In genomic region chr18:63850636-63851035, GRCh38 we compare ENCODE assay signal across 14 cellular contexts. TPM values are rescaled to one million over a fixed set of nuclear protein-coding genes. Genes with fewer than 3 reads are reported as not detected.
A peak's percentile ranks its signal among the peaks of the same experiment; 100 is the strongest.
DNase-seq lines count a peak whose midpoint lies in the region; ATAC-seq and TF ChIP-seq lines count a peak whose summit lies in the region.
"Had no signal": no experiment of that assay in that cellular context is flagged by ENCODE, and none has a peak within 500 bp of the region (broad histone marks: within the 10 kb centered on the region; RNA-seq: fewer than 3 reads in every experiment).

No MANE protein-coding gene starts in this region.

- CTCF ChIA-PET in activated naive CD4-positive, alpha-beta T cell treated with anti-CD3 and anti-CD28 coated beads, Interleukin-2, amount 10 ng/mL, durations not matched to agents 7 days and 5 days (lab: Charles Lee) = no interaction called here

- H3K27me3 ChIP-seq in RWPE2 (ENCODE audit: insufficient read depth, poor library complexity, severe bottlenecking) (no peaks in the 10 kb centered on the region), brain microvascular endothelial cell (replicated peaks) (no peaks in the 10 kb centered on the region)

- in situ Hi-C loops in brain microvascular endothelial cell (cut with HindIII; ENCODE audit: low pct_ligation_motif_present, low sequenced_read_pairs) = no loop called here

- DNase-seq in NOMO-1 (lab: John Stamatoyannopoulos, UW; ENCODE audit: unreplicated experiment in 2 of 2) = peak; percentile 25 to 32
- DNase-seq in NOMO-1 treated with dmso at 0.1 percent for 144 hours (lab: John Stamatoyannopoulos, UW; ENCODE audit: unreplicated experiment) = no peak
- no peak for DNase-seq in RWPE2 (ENCODE audit: low spot score)
- DNase-seq in epithelial cell of prostate (ENCODE audit: low read depth, low spot score) = no peak
- DNase-seq in brain microvascular endothelial cell = no peak
- no peak for DNase-seq in activated naive CD4-positive, alpha-beta T cell treated with anti-CD3 and anti-CD28 coated beads, Interleukin-2, amount 50 U/mL, for 72 hours (ENCODE audit: low spot score in 2 of 2)
- DNase-seq in activated naive CD4-positive, alpha-beta T cell treated with anti-CD3 and anti-CD28 coated beads, Interleukin-2, amount 10 ng/mL, durations not matched to agents 7 days and 5 days = no peak
- DNase-seq: CD4-positive, alpha-beta memory T cell had no signal

- H3K27me3 Mint-ChIP-seq in activated naive CD4-positive, alpha-beta T cell treated with anti-CD3 and anti-CD28 coated beads, Interleukin-2, amount 10 ng/mL, durations not matched to agents 7 days and 5 days = peaks cover 3% of the 10 kb centered on the region

- no peaks in the 10 kb centered on the region for H3K9me3 Mint-ChIP-seq in activated naive CD4-positive, alpha-beta T cell treated with anti-CD3 and anti-CD28 coated beads, Interleukin-2, amount 50 U/mL, for 72 hours
- no peaks in the 10 kb centered on the region for H3K9me3 Mint-ChIP-seq in activated naive CD4-positive, alpha-beta T cell treated with anti-CD3 and anti-CD28 coated beads, Interleukin-2, amount 10 ng/mL, durations not matched to agents 7 days and 5 days
- H3K9me3 Mint-ChIP-seq: IgD-negative memory B cell had no signal

- H3K4me3 Mint-ChIP-seq in activated naive CD4-positive, alpha-beta T cell treated with anti-CD3 and anti-CD28 coated beads, Interleukin-2, amount 10 ng/mL, durations not matched to agents 7 days and 5 days = no peak overlapping the region
- H3K4me3 Mint-ChIP-seq: B cell; CD4-positive, alpha-beta memory T cell; IgD-negative memory B cell had no signal

- H3K36me3 Mint-ChIP-seq in activated naive CD4-positive, alpha-beta T cell treated with anti-CD3 and anti-CD28 coated beads, Interleukin-2, amount 50 U/mL, for 72 hours = no peaks in the 10 kb centered on the region
- no peaks in the 10 kb centered on the region for H3K36me3 Mint-ChIP-seq in activated naive CD4-positive, alpha-beta T cell treated with anti-CD3 and anti-CD28 coated beads, Interleukin-2, amount 10 ng/mL, durations not matched to agents 7 days and 5 days
- H3K36me3 Mint-ChIP-seq: CD4-positive, alpha-beta memory T cell; IgD-negative memory B cell had no signal

- ATAC-seq in RWPE2 (ENCODE audit: low read depth) = 0 out of 3 replicates have a peak, but pooled peaks have one; percentile 49
- ATAC-seq in activated naive CD4-positive, alpha-beta T cell treated with anti-CD3 and anti-CD28 coated beads, Interleukin-2, amount 50 U/mL, for 72 hours = no peak

- H3K4me1 ChIP-seq in RWPE2 (ENCODE audit: insufficient read depth, poor library complexity, severe bottlenecking) = peaks cover 11% of the 10 kb centered on the region
- H3K4me1 ChIP-seq: HAP-1 had no signal

- no peaks in the 10 kb centered on the region for H3K9me3 ChIP-seq in RWPE2 (ENCODE audit: severe bottlenecking)
- H3K9me3 ChIP-seq: HAP-1 had no signal

- H3K36me3 ChIP-seq in RWPE2 (ENCODE audit: low read depth) = no peaks in the 10 kb centered on the region
- no peaks in the 10 kb centered on the region for H3K36me3 ChIP-seq in brain microvascular endothelial cell (replicated peaks)
- H3K36me3 ChIP-seq: HAP-1 had no signal

- no peak overlapping the region for H3K4me3 ChIP-seq in RWPE2 (ENCODE audit: severe bottlenecking)
- no peak overlapping the region for H3K4me3 ChIP-seq in brain microvascular endothelial cell (ENCODE audit: low read depth, low read length)
- H3K4me3 ChIP-seq: HAP-1 had no signal

- H3K4me1 Mint-ChIP-seq in activated naive CD4-positive, alpha-beta T cell treated with anti-CD3 and anti-CD28 coated beads, Interleukin-2, amount 10 ng/mL, durations not matched to agents 7 days and 5 days = no peaks in the 10 kb centered on the region
- H3K4me1 Mint-ChIP-seq: B cell; CD4-positive, alpha-beta memory T cell; IgD-negative memory B cell had no signal

- no peak overlapping the region for H3K27ac Mint-ChIP-seq in activated naive CD4-positive, alpha-beta T cell treated with anti-CD3 and anti-CD28 coated beads, Interleukin-2, amount 50 U/mL, for 72 hours
- H3K27ac Mint-ChIP-seq in activated naive CD4-positive, alpha-beta T cell treated with anti-CD3 and anti-CD28 coated beads, Interleukin-2, amount 10 ng/mL, durations not matched to agents 7 days and 5 days = no peak overlapping the region
- H3K27ac Mint-ChIP-seq: B cell; CD4-positive, alpha-beta memory T cell; IgD-negative memory B cell had no signal

- TF ChIP-seq CTCF in RWPE2 (IDR thresholded peaks at IDR 0.05; ENCODE audit: poor library complexity, severe bottlenecking) (no peak), brain microvascular endothelial cell (IDR thresholded peaks at IDR 0.05; ENCODE audit: low read depth, low read length, missing control alignments) (no peak)

- H3K27ac ChIP-seq in RWPE2 (ENCODE audit: poor library complexity, severe bottlenecking) (no peak overlapping the region), epithelial cell of prostate (peak overlapping the region; percentile 55), brain microvascular endothelial cell (no peak overlapping the region)

RNA-seq across cellular contexts. Expression of gene SERPINB2, which starts 36.9 kb away (rescaled TPM):
- not detected for total RNA-seq in activated naive CD4-positive, alpha-beta T cell treated with anti-CD3 and anti-CD28 coated beads, Interleukin-2, amount 50 U/mL, for 72 hours
- total RNA-seq: A172, H1 had no signal

RNA-seq across cellular contexts. Expression of gene SERPINB10, which starts 57.1 kb away (rescaled TPM):
- not detected for total RNA-seq in activated naive CD4-positive, alpha-beta T cell treated with anti-CD3 and anti-CD28 coated beads, Interleukin-2, amount 50 U/mL, for 72 hours
- total RNA-seq: A172; B cell; CD4-positive, alpha-beta memory T cell; H1; HT1080 had no signal

Comparison
In these comparisons a context has a peak if more than half of its experiments do, and no peak if none do; other contexts are left out.
1. DNase-seq: peak in NOMO-1 (2 of 2); none in NOMO-1 treated with dmso at 0.1 percent for 144 hours (single experiment), RWPE2 (single experiment), epithelial cell of prostate (single experiment), brain microvascular endothelial cell (single experiment), activated naive CD4-positive, alpha-beta T cell treated with anti-CD3 and anti-CD28 coated beads, Interleukin-2, amount 50 U/mL, for 72 hours (0 of 2) and activated naive CD4-positive, alpha-beta T cell treated with anti-CD3 and anti-CD28 coated beads, Interleukin-2, amount 10 ng/mL, durations not matched to agents 7 days and 5 days (single experiment).